Comparison of ENCODE assay signal across 19 cellular contexts in the genomic region with DNA sequence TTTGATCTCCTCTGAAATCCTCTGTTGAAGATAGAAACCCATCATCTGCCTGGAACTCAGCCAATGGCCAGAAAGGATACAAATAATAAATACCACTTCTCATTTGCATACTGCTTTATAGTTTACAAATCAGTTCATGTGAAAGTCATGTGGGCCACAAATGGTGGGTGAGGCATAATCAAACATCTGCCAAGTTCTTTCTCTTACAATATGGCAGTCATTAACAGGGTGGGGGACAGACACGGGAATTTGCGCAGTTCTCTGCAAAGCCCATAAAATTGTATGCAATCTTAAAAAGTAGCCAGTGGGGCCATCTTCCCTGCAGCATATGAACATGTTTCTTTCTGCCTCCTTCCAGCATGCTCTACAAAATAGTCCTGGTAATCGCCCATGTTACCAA.
"Had no signal": no experiment of that assay in that cellular context is flagged by ENCODE, and none has a peak within 500 bp of the region (broad histone marks: within the 10 kb centered on the region; RNA-seq: fewer than 3 reads in every experiment).

No MANE protein-coding gene starts in this region.

- H3K27ac Mint-ChIP-seq: activated naive CD8-positive, alpha-beta T cell treated with anti-CD3 and anti-CD28 coated beads for 36 hours; endodermal cell; nephron; T-helper 17 cell had no signal

- H3K4me1 Mint-ChIP-seq: central memory CD8-positive, alpha-beta T cell had no signal

- ATAC-seq: left ventricle myocardium superior; sciatic nerve; stimulated activated naive CD8-positive, alpha-beta T cell treated with anti-CD3 and anti-CD28 coated beads, Interleukin-15, Interleukin-2, amounts not matched to agents 100 U/mL and 50 U/mL, for 24 hours; T-helper 17 cell; upper lobe of right lung had no signal

- H3K4me3 Mint-ChIP-seq: activated naive CD8-positive, alpha-beta T cell treated with anti-CD3 and anti-CD28 coated beads for 36 hours; central memory CD8-positive, alpha-beta T cell; endodermal cell; nephron; T-helper 17 cell had no signal

- H3K9me3 Mint-ChIP-seq: activated naive CD8-positive, alpha-beta T cell treated with anti-CD3 and anti-CD28 coated beads for 36 hours; central memory CD8-positive, alpha-beta T cell; endodermal cell; nephron had no signal

- H3K36me3 Mint-ChIP-seq: activated naive CD8-positive, alpha-beta T cell treated with anti-CD3 and anti-CD28 coated beads for 36 hours had no signal

- DNase-seq: activated CD4-positive, alpha-beta T cell treated with anti-CD3 and anti-CD28 coated beads for 4 hours; activated CD4-positive, alpha-beta T cell treated with anti-CD3 and anti-CD28 coated beads, Interleukin-2, amount 50 U/mL, for 48 hours; activated CD4-positive, CD25-positive, alpha-beta regulatory T cell; activated CD8-positive, alpha-beta memory T cell treated with anti-CD3 and anti-CD28 coated beads, Interleukin-2, amount 50 U/mL, for 48 hours; activated naive CD4-positive, alpha-beta T cell treated with Interleukin-2 at 50 U/mL for 16 hours; activated naive CD8-positive, alpha-beta T cell treated with anti-CD3 and anti-CD28 coated beads for 36 hours; activated T-cell treated with anti-CD3 and anti-CD28 coated beads, Interleukin-2, amount 50 U/mL, for 48 hours; head of caudate nucleus; left ventricle myocardium superior; midbrain; nucleus accumbens; stimulated activated CD4-positive, alpha-beta T cell treated with anti-CD3 and anti-CD28 coated beads, Interleukin-4, amount 100 ng/mL, for 1 hour; stimulated activated naive CD8-positive, alpha-beta T cell treated with anti-CD3 and anti-CD28 coated beads, Interleukin-15, Interleukin-2, amounts not matched to agents 100 U/mL and 50 U/mL, for 24 hours; T-helper 17 cell; upper lobe of right lung had no signal
